Comparison of ENCODE assay signal across 9 cellular contexts in genomic region chr6:159110013-159110412, GRCh38. TPM values are rescaled to one million over a fixed set of nuclear protein-coding genes. Genes with fewer than 3 reads are reported as not detected.
DNase-seq lines count a peak whose midpoint lies in the region; ATAC-seq lines count a peak whose summit lies in the region.
"Had no signal": no experiment of that assay in that cellular context is flagged by ENCODE, and none has a peak within 500 bp of the region (broad histone marks: within the 10 kb centered on the region; RNA-seq: fewer than 3 reads in every experiment).

No MANE protein-coding gene starts in this region.

- H3K4me3 Mint-ChIP-seq in T-cell = no peak overlapping the region
- H3K4me3 Mint-ChIP-seq: activated naive CD8-positive, alpha-beta T cell treated with anti-CD3 and anti-CD28 coated beads, Interleukin-2, amount 10 ng/mL, durations not matched to agents 7 days and 5 days had no signal

- peak overlapping the region; percentile 91 to 92 for H3K27ac Mint-ChIP-seq in T-cell

- no peaks in the 10 kb centered on the region for H3K27me3 Mint-ChIP-seq in T-cell
- H3K27me3 Mint-ChIP-seq: activated naive CD8-positive, alpha-beta T cell treated with anti-CD3 and anti-CD28 coated beads, Interleukin-2, amount 10 ng/mL, durations not matched to agents 7 days and 5 days had no signal

- DNase-seq in NCI-H748 (lab: John Stamatoyannopoulos, UW; ENCODE audit: unreplicated experiment) (peak; percentile 36), NCI-H748 treated with DMSO at 0.1 percent for 48 hours (lab: John Stamatoyannopoulos, UW) (no peak), HT1080 (ENCODE audit: low read depth) (peak; percentile 53), T-cell (peak in 6 of 34 experiments; percentile 24 to 43 (median 29)), glomerular visceral epithelial cell (ENCODE audit: extremely low spot score) (peak; percentile 24), stromal cell of bone marrow (ENCODE audit: low read depth) (peak; percentile 18), NCI-H187 treated with DMSO at 0.1 percent for 48 hours (lab: John Stamatoyannopoulos, UW) (no peak), NK-92 (lab: John Stamatoyannopoulos, UW; ENCODE audit: unreplicated experiment) (no peak)
- DNase-seq: activated naive CD8-positive, alpha-beta T cell treated with anti-CD3 and anti-CD28 coated beads, Interleukin-2, amount 10 ng/mL, durations not matched to agents 7 days and 5 days had no signal

- CTCF ChIA-PET in T-cell (lab: Charles Lee) = interaction anchor here (0.6 to 5.6 kb wide), 17 partner anchors 10 to 148 kb away, joined by 3 to 101 read pairs (median 5); partner anchors contain the start of gene TAGAP (in 1 of the 2)

- no peaks in the 10 kb centered on the region for H3K9me3 Mint-ChIP-seq in T-cell
- H3K9me3 Mint-ChIP-seq: activated naive CD8-positive, alpha-beta T cell treated with anti-CD3 and anti-CD28 coated beads, Interleukin-2, amount 10 ng/mL, durations not matched to agents 7 days and 5 days had no signal

- peaks cover 61 to 79% (median 68%) of the 10 kb centered on the region in 3 donors for H3K4me1 Mint-ChIP-seq in T-cell

- H3K36me3 Mint-ChIP-seq in T-cell = no peaks in the 10 kb centered on the region
- H3K36me3 Mint-ChIP-seq: activated naive CD8-positive, alpha-beta T cell treated with anti-CD3 and anti-CD28 coated beads, Interleukin-2, amount 10 ng/mL, durations not matched to agents 7 days and 5 days had no signal

- POLR2A ChIA-PET in T-cell (lab: Charles Lee) = interaction anchor here in 1 of 2 donors (0.6 kb wide), 2 partner anchors 71 to 883 kb away, joined by 3 read pairs; no protein-coding TSS in a partner anchor

- ATAC-seq in T-cell (replicated peaks in 1 of 4) = no peak

RNA-seq across cellular contexts. Expression of gene FNDC1, which starts 59.2 kb away (rescaled TPM):
- total RNA-seq in HT1080 (2014; rRNA removed; shearing (Covaris generic)) = not detected in 2 replicates
- 0.05 TPM in 1 of 2 replicates, not detected in the other for polyA plus RNA-seq in HT1080 (2015; cell fraction: cytosol; rRNA removed)
- 0.10 and 0.33 TPM in 2 replicates for polyA plus RNA-seq in HT1080 (2015; cell fraction: nucleus; rRNA removed)
- under 1 TPM in 1 of 5 donors, not detected in 4; 0.03 TPM for total RNA-seq in T-cell
- total RNA-seq: activated naive CD8-positive, alpha-beta T cell treated with anti-CD3 and anti-CD28 coated beads, Interleukin-2, amount 10 ng/mL, durations not matched to agents 7 days and 5 days had no signal

Comparison
In these comparisons a context has a peak if more than half of its experiments do, and no peak if none do; other contexts are left out.
1. DNase-seq: peak in NCI-H748 (single experiment), HT1080 (single experiment), glomerular visceral epithelial cell (single experiment) and stromal cell of bone marrow (single experiment); none in NCI-H748 treated with DMSO at 0.1 percent for 48 hours (single experiment), NCI-H187 treated with DMSO at 0.1 percent for 48 hours (single experiment) and NK-92 (single experiment).